ENCODE assay signal across 14 cellular contexts in genomic region chr3:123163146-123163545, GRCh38. TPM values are rescaled to one million over a fixed set of nuclear protein-coding genes. Genes with fewer than 3 reads are reported as not detected.
DNase-seq lines count a peak whose midpoint lies in the region; ATAC-seq and TF ChIP-seq lines count a peak whose summit lies in the region.
"Had no signal": no experiment of that assay in that cellular context is flagged by ENCODE, and none has a peak within 500 bp of the region (broad histone marks: within the 10 kb centered on the region; RNA-seq: fewer than 3 reads in every experiment).

No MANE protein-coding gene starts in this region.

- no peak overlapping the region for H3K27ac Mint-ChIP-seq in activated CD8-positive, alpha-beta T cell treated with anti-CD3 and anti-CD28 coated beads, Interleukin-2, amount 10 ng/mL, durations not matched to agents 7 days and 5 days
- no peak overlapping the region for H3K27ac Mint-ChIP-seq in activated CD8-positive, alpha-beta T cell treated with anti-CD3 and anti-CD28 coated beads for 36 hours
- peak overlapping the region in 3 of 5 experiments; percentile 42 to 67 (median 52) for H3K27ac Mint-ChIP-seq in brain
- peak overlapping the region; percentile 73 for H3K27ac Mint-ChIP-seq in nephron progenitor cell
- H3K27ac Mint-ChIP-seq: CD4-positive, alpha-beta T cell had no signal

- intact Hi-C loops in activated CD8-positive, alpha-beta T cell treated with anti-CD3 and anti-CD28 coated beads for 36 hours (cut with micrococcal nuclease): no loop called here

- POLR2A ChIA-PET in activated CD8-positive, alpha-beta T cell treated with anti-CD3 and anti-CD28 coated beads, Interleukin-2, amount 10 ng/mL, durations not matched to agents 7 days and 5 days (lab: Charles Lee): interaction anchor here (1.0 kb wide), 1 partner anchor 10 kb away, joined by 3 read pairs; no protein-coding TSS in a partner anchor
- POLR2A ChIA-PET in activated CD8-positive, alpha-beta T cell treated with anti-CD3 and anti-CD28 coated beads for 36 hours (lab: Charles Lee): no interaction called here

- ATAC-seq in activated CD8-positive, alpha-beta T cell treated with anti-CD3 and anti-CD28 coated beads, Interleukin-2, amount 10 ng/mL, durations not matched to agents 7 days and 5 days: no peak
- no peak for ATAC-seq in activated CD8-positive, alpha-beta T cell treated with anti-CD3 and anti-CD28 coated beads for 36 hours
- no peak for ATAC-seq in HG02840 (IDR thresholded peaks at IDR 0.05; ENCODE audit: low FRiP score, unreplicated experiment)
- no peak for ATAC-seq in GM19351 (IDR thresholded peaks at IDR 0.05; ENCODE audit: unreplicated experiment)
- ATAC-seq: A549 had no signal

- peaks cover 19% of the 10 kb centered on the region for H3K36me3 Mint-ChIP-seq in activated CD8-positive, alpha-beta T cell treated with anti-CD3 and anti-CD28 coated beads, Interleukin-2, amount 10 ng/mL, durations not matched to agents 7 days and 5 days (ENCODE audit: low read depth)
- peaks cover 54% of the 10 kb centered on the region for H3K36me3 Mint-ChIP-seq in activated CD8-positive, alpha-beta T cell treated with anti-CD3 and anti-CD28 coated beads for 36 hours (ENCODE audit: low read depth)
- H3K36me3 Mint-ChIP-seq in brain (peaks cover 74% of the 10 kb centered on the region), nephron progenitor cell (ENCODE audit: low read depth) (peaks cover 42% of the 10 kb centered on the region)

- H3K27me3 Mint-ChIP-seq in activated CD8-positive, alpha-beta T cell treated with anti-CD3 and anti-CD28 coated beads, Interleukin-2, amount 10 ng/mL, durations not matched to agents 7 days and 5 days (ENCODE audit: low read depth): no peaks in the 10 kb centered on the region
- no peaks in the 10 kb centered on the region for H3K27me3 Mint-ChIP-seq in activated CD8-positive, alpha-beta T cell treated with anti-CD3 and anti-CD28 coated beads for 36 hours
- H3K27me3 Mint-ChIP-seq in brain: peaks cover 3% of the 10 kb centered on the region
- peaks cover 3% of the 10 kb centered on the region for H3K27me3 Mint-ChIP-seq in nephron progenitor cell (ENCODE audit: low read depth, poor library complexity)
- H3K27me3 Mint-ChIP-seq: CD4-positive, alpha-beta T cell had no signal

- no peaks in the 10 kb centered on the region for H3K9me3 Mint-ChIP-seq in activated CD8-positive, alpha-beta T cell treated with anti-CD3 and anti-CD28 coated beads, Interleukin-2, amount 10 ng/mL, durations not matched to agents 7 days and 5 days (ENCODE audit: insufficient read depth)
- H3K9me3 Mint-ChIP-seq in activated CD8-positive, alpha-beta T cell treated with anti-CD3 and anti-CD28 coated beads for 36 hours: peaks cover 3% of the 10 kb centered on the region
- peaks cover 4 to 17% (median 11%) of the 10 kb centered on the region in 5 experiments for H3K9me3 Mint-ChIP-seq in brain
- H3K9me3 Mint-ChIP-seq in nephron progenitor cell: peaks cover 20% of the 10 kb centered on the region

- DNase-seq in activated CD8-positive, alpha-beta T cell treated with anti-CD3 and anti-CD28 coated beads, Interleukin-2, amount 10 ng/mL, durations not matched to agents 7 days and 5 days: peak; percentile 4
- DNase-seq in activated CD8-positive, alpha-beta T cell treated with anti-CD3 and anti-CD28 coated beads for 36 hours: no peak
- DNase-seq in nephron progenitor cell: no peak
- no peak for DNase-seq in cortex of kidney (lab: John Stamatoyannopoulos, UW)
- DNase-seq: AML-193; Caco-2; CD4-positive, alpha-beta T cell; GM23248; HCEC 1CT; IMR-90 had no signal

- CTCF ChIA-PET in activated CD8-positive, alpha-beta T cell treated with anti-CD3 and anti-CD28 coated beads, Interleukin-2, amount 10 ng/mL, durations not matched to agents 7 days and 5 days (lab: Charles Lee): no interaction called here
- CTCF ChIA-PET in activated CD8-positive, alpha-beta T cell treated with anti-CD3 and anti-CD28 coated beads for 36 hours (lab: Charles Lee): interaction anchor here (1.1 kb wide), 1 partner anchor 36 kb away, joined by 3 read pairs; no protein-coding TSS in a partner anchor

- no peaks in the 10 kb centered on the region for H3K4me1 Mint-ChIP-seq in activated CD8-positive, alpha-beta T cell treated with anti-CD3 and anti-CD28 coated beads, Interleukin-2, amount 10 ng/mL, durations not matched to agents 7 days and 5 days (ENCODE audit: low read depth)
- no peaks in the 10 kb centered on the region for H3K4me1 Mint-ChIP-seq in activated CD8-positive, alpha-beta T cell treated with anti-CD3 and anti-CD28 coated beads for 36 hours (ENCODE audit: low read depth)
- H3K4me1 Mint-ChIP-seq in brain: peaks cover 8% of the 10 kb centered on the region
- H3K4me1 Mint-ChIP-seq in nephron progenitor cell: peaks cover 14% of the 10 kb centered on the region

- H3K4me3 Mint-ChIP-seq in activated CD8-positive, alpha-beta T cell treated with anti-CD3 and anti-CD28 coated beads, Interleukin-2, amount 10 ng/mL, durations not matched to agents 7 days and 5 days: no peak overlapping the region
- H3K4me3 Mint-ChIP-seq in activated CD8-positive, alpha-beta T cell treated with anti-CD3 and anti-CD28 coated beads for 36 hours: no peak overlapping the region
- H3K4me3 Mint-ChIP-seq in brain (no peak overlapping the region), nephron progenitor cell (no peak overlapping the region)
- H3K4me3 Mint-ChIP-seq: CD4-positive, alpha-beta T cell had no signal

- no peak for TF ChIP-seq CTCF in activated CD8-positive, alpha-beta T cell treated with anti-CD3 and anti-CD28 coated beads for 36 hours (IDR thresholded peaks at IDR 0.05)
- no peak for TF ChIP-seq CTCF in brain (conservative IDR thresholded peaks at IDR 0.05)
- TF ChIP-seq CTCF in nephron progenitor cell (IDR thresholded peaks at IDR 0.05): no peak

RNA-seq across cellular contexts. Expression of gene SEC22A, which starts 38.6 kb away (rescaled TPM):
- 10 to 100 TPM; 12.5 to 15.1 TPM for total RNA-seq in activated CD8-positive, alpha-beta T cell treated with anti-CD3 and anti-CD28 coated beads, Interleukin-2, amount 10 ng/mL, durations not matched to agents 7 days and 5 days
- 10 to 100 TPM; 13.7 to 14.3 TPM for total RNA-seq in activated CD8-positive, alpha-beta T cell treated with anti-CD3 and anti-CD28 coated beads for 36 hours
- polyA plus RNA-seq in brain (ENCODE audit: insufficient read depth, low read depth, low replicate concordance): 16.8 TPM

Comparison
In these comparisons a context has a peak if more than half of its experiments do, and no peak if none do; other contexts are left out.
1. H3K27ac Mint-ChIP-seq: peak in brain (3 of 5) and nephron progenitor cell (single experiment); none in activated CD8-positive, alpha-beta T cell treated with anti-CD3 and anti-CD28 coated beads, Interleukin-2, amount 10 ng/mL, durations not matched to agents 7 days and 5 days (single experiment) and activated CD8-positive, alpha-beta T cell treated with anti-CD3 and anti-CD28 coated beads for 36 hours (single experiment).